Comparison of ENCODE assay signal across 13 cellular contexts in genomic region chr22:46830001-46830715, GRCh38.
DNase-seq lines count a peak whose midpoint lies in the region; ATAC-seq, FAIRE-seq and TF ChIP-seq lines count a peak whose summit lies in the region.
"Had no signal": no experiment of that assay in that cellular context is flagged by ENCODE, and none has a peak within 500 bp of the region (broad histone marks: within the 10 kb centered on the region; RNA-seq: fewer than 3 reads in every experiment).

No MANE protein-coding gene starts in this region.

- H2AFZ ChIP-seq in MM.1S (ENCODE audit: low read length) (no peak overlapping the region), OCI-LY7 (ENCODE audit: low read length) (no peak overlapping the region)

- H3K36me3 ChIP-seq in mucosa of descending colon (ENCODE audit: low read depth) (no peaks in the 10 kb centered on the region), MM.1S (replicated peaks; ENCODE audit: insufficient read depth, low read length) (no peaks in the 10 kb centered on the region), OCI-LY7 (ENCODE audit: insufficient read depth, low read length) (peaks cover 60% of the 10 kb centered on the region)
- H3K36me3 ChIP-seq: ascending aorta had no signal

- POLR2A ChIA-PET in A549 (lab: Yijun Ruan, JAX): no interaction called here
- POLR2A ChIA-PET in OCI-LY7 (lab: Charles Lee): interaction anchor here (0.6 kb wide), 1 partner anchor 10 kb away, joined by 4 read pairs; no protein-coding TSS in a partner anchor

- no peaks in the 10 kb centered on the region for H3K27me3 ChIP-seq in MM.1S (replicated peaks; ENCODE audit: insufficient read depth, low read length)
- H3K27me3 ChIP-seq: ascending aorta; BLaER1 treated with 17β-estradiol and CSF1 and Interleukin-3, amounts not matched to agents 10 nM and 100 nM had no signal

- H3K9me3 ChIP-seq in A549 (peaks cover 13% of the 10 kb centered on the region; the same call in 2 of the 3 replicates), mucosa of descending colon (peaks cover 3% of the 10 kb centered on the region), MM.1S (replicated peaks; ENCODE audit: insufficient read depth, low read length) (no peaks in the 10 kb centered on the region), OCI-LY7 (ENCODE audit: low read length) (peaks cover 8% of the 10 kb centered on the region)

- H3K4me2 ChIP-seq in A549 (peak overlapping the region; percentile 95), MM.1S (ENCODE audit: low read depth, low read length) (no peak overlapping the region), OCI-LY7 (ENCODE audit: low read length) (no peak overlapping the region)

- H3K4me1 ChIP-seq in A549: peaks cover 49% of the 10 kb centered on the region
- H3K4me1 ChIP-seq in mucosa of descending colon (ENCODE audit: low read depth): no peaks in the 10 kb centered on the region
- no peaks in the 10 kb centered on the region for H3K4me1 ChIP-seq in MM.1S (ENCODE audit: low read length)
- no peaks in the 10 kb centered on the region for H3K4me1 ChIP-seq in OCI-LY7 (ENCODE audit: insufficient read depth, low read length, poor library complexity, severe bottlenecking)

- no peak for TF ChIP-seq POLR2A in A549 (IDR thresholded peaks at IDR 0.05; ENCODE audit: low read length)

- ATAC-seq in A549 (peak; percentile 66 to 80), mucosa of descending colon (peak; percentile 44), HG02623 (IDR thresholded peaks at IDR 0.05; ENCODE audit: unreplicated experiment) (no peak)

- no TSS peak for BruUV-seq in OCI-LY7 (replicated peaks; lab: Mats Ljungman, UMichigan)

- intact Hi-C loops in mucosa of descending colon (cut with DNase I, micrococcal nuclease): no loop called here
- intact Hi-C loops in OCI-LY7 (cut with micrococcal nuclease; ENCODE audit: unreplicated experiment): no loop called here

- FAIRE-seq in A549 (lab: Jason Lieb, UNC): no peak
- FAIRE-seq: GM19239 had no signal

- no peaks in the 10 kb centered on the region for H3K9me2 ChIP-seq in MM.1S (replicated peaks; ENCODE audit: insufficient read depth, low read length)
- no peaks in the 10 kb centered on the region for H3K9me2 ChIP-seq in OCI-LY7 (ENCODE audit: insufficient read depth, low read length)

- TF ChIP-seq EP300 in A549 (IDR thresholded peaks at IDR 0.05) (no peak), Ishikawa (IDR thresholded peaks at IDR 0.05; ENCODE audit: borderline replicate concordance) (no peak)

- peak overlapping the region; percentile 96 for H3K27ac ChIP-seq in A549
- H3K27ac ChIP-seq in MM.1S (ENCODE audit: low read length): no peak overlapping the region
- no peak overlapping the region for H3K27ac ChIP-seq in OCI-LY7 (ENCODE audit: low read depth, low read length, poor library complexity, severe bottlenecking)
- H3K27ac ChIP-seq: ascending aorta; BLaER1 treated with 17β-estradiol and CSF1 and Interleukin-3, amounts not matched to agents 10 nM and 100 nM had no signal

- no peak overlapping the region for H3K9ac ChIP-seq in MM.1S (ENCODE audit: low read length)
- H3K9ac ChIP-seq: BLaER1 treated with 17β-estradiol and CSF1 and Interleukin-3, amounts not matched to agents 10 nM and 100 nM had no signal

- H4K20me1 ChIP-seq in MM.1S (ENCODE audit: insufficient read depth, low read length) (no peaks in the 10 kb centered on the region), OCI-LY7 (ENCODE audit: insufficient read depth, low read length) (no peaks in the 10 kb centered on the region; the same call in 1 of the 2 replicates)

- whole genome bisulfite sequencing in A549 (ENCODE audit: missing lambda C conversion rate): 24% methylated on average over 12 of the region's 15 CpGs

- H3K79me2 ChIP-seq in MM.1S (ENCODE audit: low read length) (peaks cover 41% of the 10 kb centered on the region), OCI-LY7 (ENCODE audit: insufficient read depth, low read depth, low read length) (no peaks in the 10 kb centered on the region)

- no peaks in the 10 kb centered on the region for H3F3A ChIP-seq in MM.1S (ENCODE audit: insufficient read depth, low read length)

- CTCF ChIA-PET in A549 (lab: Yijun Ruan, JAX) (interaction anchor here (1.0 to 2.5 kb wide), 3 partner anchors 10 to 31 kb away, joined by 3 to 12 read pairs (median 4); no protein-coding TSS in a partner anchor), OCI-LY7 (lab: Charles Lee; ENCODE audit: unreplicated experiment) (no interaction called here)

- no peak for TF ChIP-seq CTCF in A549 (IDR thresholded peaks at IDR 0.05)
- TF ChIP-seq CTCF in mucosa of descending colon (IDR thresholded peaks at IDR 0.05): no peak
- no peak for TF ChIP-seq CTCF in MM.1S (IDR thresholded peaks at IDR 0.05; ENCODE audit: low read length)
- no peak for TF ChIP-seq CTCF in OCI-LY7 (conservative IDR thresholded peaks at IDR 0.05; ENCODE audit: low read length)

- TF ChIP-seq RAD21 in A549 (conservative IDR thresholded peaks at IDR 0.05 in 1 of 2, IDR thresholded peaks at IDR 0.05 in 1 of 2): no peak
- TF ChIP-seq RAD21 in Ishikawa (IDR thresholded peaks at IDR 0.05; ENCODE audit: low read depth): no peak

- DNase-seq in A549 (ENCODE audit: low read depth in 1 of 2, low spot score in 1 of 2) (peak; percentile 43 to 69), dermis blood vessel endothelial cell (peak; percentile 55), mucosa of descending colon (peak in 2 of 3 donors; percentile 32 to 45), MM.1S (no peak), OCI-LY7 (ENCODE audit: low spot score) (no peak), OCI-M2 (lab: John Stamatoyannopoulos, UW; ENCODE audit: unreplicated experiment) (no peak)
- DNase-seq: naive B cell; stimulated activated naive CD4-positive, alpha-beta T cell treated with Interleukin-2 at 50 U/mL for 16 hours had no signal

- H3K4me3 ChIP-seq in A549 (peak overlapping the region; percentile 31), mucosa of descending colon (no peak overlapping the region), MM.1S (ENCODE audit: low read length) (no peak overlapping the region), OCI-LY7 (ENCODE audit: low read depth, low read length, poor library complexity, severe bottlenecking) (no peak overlapping the region)
- H3K4me3 ChIP-seq: ascending aorta; BLaER1 treated with 17β-estradiol and CSF1 and Interleukin-3, amounts not matched to agents 10 nM and 100 nM had no signal

TF ChIP-seq in A549, 52 proteins besides CTCF, POLR2A, EP300 and RAD21:
- TF ChIP-seq EHMT2 (IDR thresholded peaks at IDR 0.05; ENCODE audit: low read depth) (no peak), CHD2 (IDR thresholded peaks at IDR 0.05; ENCODE audit: low read length, partially characterized antibody) (no peak), POLR2AphosphoS2 (conservative IDR thresholded peaks at IDR 0.05; ENCODE audit: low read length) (no peak), ZSCAN20 (CRISPR knock-in tag; IDR thresholded peaks at IDR 0.05) (no peak), RARB (CRISPR knock-in tag; IDR thresholded peaks at IDR 0.05) (no peak), SMC3 (IDR thresholded peaks at IDR 0.05) (no peak)
- TF ChIP-seq, protein P1, sequence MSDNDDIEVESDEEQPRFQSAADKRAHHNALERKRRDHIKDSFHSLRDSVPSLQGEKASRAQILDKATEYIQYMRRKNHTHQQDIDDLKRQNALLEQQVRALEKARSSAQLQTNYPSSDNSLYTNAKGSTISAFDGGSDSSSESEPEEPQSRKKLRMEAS (IDR thresholded peaks at IDR 0.05): no peak; the same call in 1 of the 2 replicates
- TF ChIP-seq, protein P2, sequence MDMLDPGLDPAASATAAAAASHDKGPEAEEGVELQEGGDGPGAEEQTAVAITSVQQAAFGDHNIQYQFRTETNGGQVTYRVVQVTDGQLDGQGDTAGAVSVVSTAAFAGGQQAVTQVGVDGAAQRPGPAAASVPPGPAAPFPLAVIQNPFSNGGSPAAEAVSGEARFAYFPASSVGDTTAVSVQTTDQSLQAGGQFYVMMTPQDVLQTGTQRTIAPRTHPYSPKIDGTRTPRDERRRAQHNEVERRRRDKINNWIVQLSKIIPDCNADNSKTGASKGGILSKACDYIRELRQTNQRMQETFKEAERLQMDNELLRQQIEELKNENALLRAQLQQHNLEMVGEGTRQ (IDR thresholded peaks at IDR 0.05): no peak
- TF ChIP-seq, protein P3, sequence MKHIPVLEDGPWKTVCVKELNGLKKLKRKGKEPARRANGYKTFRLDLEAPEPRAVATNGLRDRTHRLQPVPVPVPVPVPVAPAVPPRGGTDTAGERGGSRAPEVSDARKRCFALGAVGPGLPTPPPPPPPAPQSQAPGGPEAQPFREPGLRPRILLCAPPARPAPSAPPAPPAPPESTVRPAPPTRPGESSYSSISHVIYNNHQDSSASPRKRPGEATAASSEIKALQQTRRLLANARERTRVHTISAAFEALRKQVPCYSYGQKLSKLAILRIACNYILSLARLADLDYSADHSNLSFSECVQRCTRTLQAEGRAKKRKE (CRISPR knock-in tag; IDR thresholded peaks at IDR 0.05; ENCODE audit: low read depth): no peak

TF ChIP-seq in Ishikawa, 13 proteins besides CTCF, POLR2A, EP300 and RAD21 (continues in another document):
- TF ChIP-seq FOXM1 (IDR thresholded peaks at IDR 0.05; ENCODE audit: borderline replicate concordance, low read depth): no peak
- peak; percentile 24; the same call in 1 of the 2 replicates for TF ChIP-seq TCF12 (IDR thresholded peaks at IDR 0.05; ENCODE audit: low read depth)
- TF ChIP-seq EGR1 (IDR thresholded peaks at IDR 0.05): no peak
- no peak for TF ChIP-seq TAF1 (IDR thresholded peaks at IDR 0.05; ENCODE audit: low read depth)
- peak; percentile 47; the same call in 1 of the 2 replicates for TF ChIP-seq NFIC (IDR thresholded peaks at IDR 0.05)
- TF ChIP-seq USF1 (IDR thresholded peaks at IDR 0.05): no peak

Comparison
In these comparisons a context has a peak if more than half of its experiments do, and no peak if none do; other contexts are left out.
1. DNase-seq: peak in A549 (2 of 2), dermis blood vessel endothelial cell (single experiment) and mucosa of descending colon (2 of 3); none in MM.1S (single experiment), OCI-LY7 (single experiment) and OCI-M2 (single experiment).
2. H3K27ac ChIP-seq: peak in A549 (2 of 2); none in MM.1S (single experiment) and OCI-LY7 (single experiment).